In the genomic region with DNA sequence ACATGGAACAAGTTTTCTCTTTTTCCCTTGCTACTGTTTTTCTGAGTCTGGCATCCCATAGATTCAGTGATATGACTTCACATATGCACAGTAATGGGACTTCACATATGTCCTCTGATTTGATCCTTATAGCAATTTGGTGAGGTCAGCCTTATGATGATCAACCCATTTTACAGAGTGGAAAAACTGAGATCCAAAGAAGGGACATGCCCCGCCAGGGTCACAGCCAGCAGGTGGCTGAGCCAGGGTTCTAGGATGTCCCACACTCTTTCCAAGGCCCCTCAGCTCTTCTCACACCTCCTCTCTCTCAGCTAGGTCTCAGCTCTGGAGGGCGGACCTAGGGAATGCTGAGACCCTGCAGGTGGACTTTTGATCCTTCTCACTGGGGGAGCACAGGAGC, we compare ENCODE assay signal across 40 cellular contexts.
"Had no signal": no experiment of that assay in that cellular context is flagged by ENCODE, and none has a peak within 500 bp of the region (broad histone marks: within the 10 kb centered on the region; RNA-seq: fewer than 3 reads in every experiment).

No MANE protein-coding gene starts in this region.

- ATAC-seq: activated naive CD4-positive, alpha-beta T cell treated with anti-CD3 and anti-CD28 coated beads, Interleukin-2, amount 50 U/mL, for 72 hours; activated naive CD8-positive, alpha-beta T cell treated with anti-CD3 and anti-CD28 coated beads, Interleukin-2, amount 50 U/mL, for 24 hours; activated T-cell treated with anti-CD3 and anti-CD28 coated beads, Interleukin-2, amount 50 U/mL, for 4 hours; activated T-cell treated with anti-CD3 and anti-CD28 coated beads, Interleukin-2, amount 50 U/mL, for 72 hours; activated T-helper 17 cell treated with anti-CD3 and anti-CD28 coated beads, Interleukin-2, amount 50 U/mL, for 72 hours; body of pancreas had no signal

- H3K27ac Mint-ChIP-seq: activated naive CD4-positive, alpha-beta T cell treated with anti-CD3 and anti-CD28 coated beads for 36 hours; activated naive CD4-positive, alpha-beta T cell treated with anti-CD3 and anti-CD28 coated beads, Interleukin-2, amount 10 ng/mL, durations not matched to agents 7 days and 5 days; activated naive CD4-positive, alpha-beta T cell treated with anti-CD3 and anti-CD28 coated beads, Interleukin-2, amount 50 U/mL, for 24 hours; activated naive CD4-positive, alpha-beta T cell treated with anti-CD3 and anti-CD28 coated beads, Interleukin-2, amount 50 U/mL, for 72 hours; activated naive CD8-positive, alpha-beta T cell; activated naive CD8-positive, alpha-beta T cell treated with anti-CD3 and anti-CD28 coated beads for 36 hours; activated naive CD8-positive, alpha-beta T cell treated with anti-CD3 and anti-CD28 coated beads, Interleukin-2, amount 10 ng/mL, durations not matched to agents 7 days and 5 days; activated naive CD8-positive, alpha-beta T cell treated with anti-CD3 and anti-CD28 coated beads, Interleukin-2, amount 50 U/mL, for 24 hours; activated T-cell treated with anti-CD3 and anti-CD28 coated beads, Interleukin-2, amount 50 U/mL, for 24 hours; activated T-cell treated with anti-CD3 and anti-CD28 coated beads, Interleukin-2, amount 50 U/mL, for 72 hours; activated T-helper 1 cell treated with anti-CD3 and anti-CD28 coated beads, Interleukin-12 subunit alpha, Interleukin-12 subunit beta, Interleukin-2, Interleukin-4 antibody, amounts not matched to agents 30 ng/mL and 10 ng/mL and 1 ng/mL, durations not matched to agents 14 hours and 24 hours and 36 hours; activated T-helper 17 cell treated with anti-CD3 and anti-CD28 coated beads, Interleukin-2, amount 50 U/mL, for 72 hours; activated T-helper 2 cell treated with anti-CD3 and anti-CD28 coated beads, Interferon-gamma antibody, Interleukin-2, Interleukin-4, amounts not matched to agents 10 μg/mL and 5 μg/mL and 100 μg/mL, durations not matched to agents 14 hours and 24 hours and 36 hours had no signal

- H3K9me3 Mint-ChIP-seq: activated naive CD4-positive, alpha-beta T cell treated with anti-CD3 and anti-CD28 coated beads for 36 hours; activated naive CD4-positive, alpha-beta T cell treated with anti-CD3 and anti-CD28 coated beads, Interleukin-2, amount 10 ng/mL, durations not matched to agents 7 days and 5 days; activated naive CD4-positive, alpha-beta T cell treated with anti-CD3 and anti-CD28 coated beads, Interleukin-2, amount 50 U/mL, for 24 hours; activated naive CD4-positive, alpha-beta T cell treated with anti-CD3 and anti-CD28 coated beads, Interleukin-2, amount 50 U/mL, for 72 hours; activated naive CD8-positive, alpha-beta T cell treated with anti-CD3 and anti-CD28 coated beads for 36 hours; activated naive CD8-positive, alpha-beta T cell treated with anti-CD3 and anti-CD28 coated beads, Interleukin-2, amount 10 ng/mL, durations not matched to agents 7 days and 5 days; activated naive CD8-positive, alpha-beta T cell treated with anti-CD3 and anti-CD28 coated beads, Interleukin-2, amount 50 U/mL, for 24 hours; activated T-cell treated with anti-CD3 and anti-CD28 coated beads, Interleukin-2, amount 50 U/mL, for 24 hours; activated T-cell treated with anti-CD3 and anti-CD28 coated beads, Interleukin-2, amount 50 U/mL, for 4 hours; activated T-cell treated with anti-CD3 and anti-CD28 coated beads, Interleukin-2, amount 50 U/mL, for 72 hours; activated T-helper 1 cell treated with anti-CD3 and anti-CD28 coated beads, Interleukin-12 subunit alpha, Interleukin-12 subunit beta, Interleukin-2, Interleukin-4 antibody, amounts not matched to agents 30 ng/mL and 10 ng/mL and 1 ng/mL, durations not matched to agents 14 hours and 24 hours and 36 hours; activated T-helper 17 cell treated with anti-CD3 and anti-CD28 coated beads, Interleukin-2, amount 50 U/mL, for 72 hours; activated T-helper 2 cell treated with anti-CD3 and anti-CD28 coated beads, Interferon-gamma antibody, Interleukin-2, Interleukin-4, amounts not matched to agents 10 μg/mL and 5 μg/mL and 100 μg/mL, durations not matched to agents 14 hours and 24 hours and 36 hours; central memory CD8-positive, alpha-beta T cell had no signal

- H3K4me1 ChIP-seq: adrenal gland, ascending aorta, body of pancreas, breast epithelium had no signal

- DNase-seq: activated effector memory CD4-positive, alpha-beta T cell treated with anti-CD3 and anti-CD28 coated beads, Interleukin-2, amount 50 U/mL, for 16 hours; activated effector memory CD4-positive, alpha-beta T cell treated with Interleukin-2 at 50 U/mL for 16 hours; activated gamma-delta T cell; activated gamma-delta T cell treated with Interleukin-2 at 50 U/mL for 16 hours; activated naive CD4-positive, alpha-beta T cell; activated naive CD4-positive, alpha-beta T cell treated with anti-CD3 and anti-CD28 coated beads for 36 hours; activated naive CD4-positive, alpha-beta T cell treated with anti-CD3 and anti-CD28 coated beads, Interleukin-2, amount 10 ng/mL, durations not matched to agents 7 days and 5 days; activated naive CD4-positive, alpha-beta T cell treated with anti-CD3 and anti-CD28 coated beads, Interleukin-2, amount 50 U/mL, for 16 hours; activated naive CD4-positive, alpha-beta T cell treated with Interleukin-2 at 50 U/mL for 16 hours; activated naive CD8-positive, alpha-beta T cell treated with anti-CD3 and anti-CD28 coated beads for 36 hours; activated naive CD8-positive, alpha-beta T cell treated with anti-CD3 and anti-CD28 coated beads, Interleukin-2, amount 10 ng/mL, durations not matched to agents 7 days and 5 days; activated naive CD8-positive, alpha-beta T cell treated with anti-CD3 and anti-CD28 coated beads, Interleukin-2, amount 50 U/mL, for 24 hours; activated T-cell treated with anti-CD3 and anti-CD28 coated beads for 4 hours; activated T-cell treated with anti-CD3 and anti-CD28 coated beads, Interleukin-2, amount 50 U/mL, for 1 hour; activated T-cell treated with anti-CD3 and anti-CD28 coated beads, Interleukin-2, amount 50 U/mL, for 24 hours; activated T-cell treated with anti-CD3 and anti-CD28 coated beads, Interleukin-2, amount 50 U/mL, for 4 hours; activated T-cell treated with anti-CD3 and anti-CD28 coated beads, Interleukin-2, amount 50 U/mL, for 48 hours; activated T-cell treated with anti-CD3 and anti-CD28 coated beads, Interleukin-2, amount 50 U/mL, for 72 hours; adrenal gland; amniotic stem cell; amygdala; anterior cingulate cortex; body of pancreas; brain microvascular endothelial cell; caudate nucleus; central memory CD4-positive, alpha-beta T cell; cerebellar nuclear complex had no signal

- H3K4me3 Mint-ChIP-seq: activated naive CD4-positive, alpha-beta T cell treated with anti-CD3 and anti-CD28 coated beads for 36 hours; activated naive CD4-positive, alpha-beta T cell treated with anti-CD3 and anti-CD28 coated beads, Interleukin-2, amount 10 ng/mL, durations not matched to agents 7 days and 5 days; activated naive CD4-positive, alpha-beta T cell treated with anti-CD3 and anti-CD28 coated beads, Interleukin-2, amount 50 U/mL, for 24 hours; activated naive CD8-positive, alpha-beta T cell; activated naive CD8-positive, alpha-beta T cell treated with anti-CD3 and anti-CD28 coated beads for 36 hours; activated naive CD8-positive, alpha-beta T cell treated with anti-CD3 and anti-CD28 coated beads, Interleukin-2, amount 10 ng/mL, durations not matched to agents 7 days and 5 days; activated naive CD8-positive, alpha-beta T cell treated with anti-CD3 and anti-CD28 coated beads, Interleukin-2, amount 50 U/mL, for 24 hours; activated T-cell treated with anti-CD3 and anti-CD28 coated beads, Interleukin-2, amount 50 U/mL, for 24 hours; activated T-cell treated with anti-CD3 and anti-CD28 coated beads, Interleukin-2, amount 50 U/mL, for 4 hours; activated T-cell treated with anti-CD3 and anti-CD28 coated beads, Interleukin-2, amount 50 U/mL, for 72 hours; activated T-helper 1 cell treated with anti-CD3 and anti-CD28 coated beads, Interleukin-12 subunit alpha, Interleukin-12 subunit beta, Interleukin-2, Interleukin-4 antibody, amounts not matched to agents 30 ng/mL and 10 ng/mL and 1 ng/mL, durations not matched to agents 14 hours and 24 hours and 36 hours; activated T-helper 17 cell treated with anti-CD3 and anti-CD28 coated beads, Interleukin-2, amount 50 U/mL, for 72 hours; brain; central memory CD8-positive, alpha-beta T cell had no signal

- H3K4me3 ChIP-seq: adrenal gland, ascending aorta, body of pancreas, cardiac muscle cell had no signal

- H3K27me3 ChIP-seq: adrenal gland, ascending aorta, body of pancreas, brain microvascular endothelial cell, breast epithelium, cardiac muscle cell had no signal

- H3K36me3 Mint-ChIP-seq: activated naive CD4-positive, alpha-beta T cell treated with anti-CD3 and anti-CD28 coated beads, Interleukin-2, amount 10 ng/mL, durations not matched to agents 7 days and 5 days; activated naive CD4-positive, alpha-beta T cell treated with anti-CD3 and anti-CD28 coated beads, Interleukin-2, amount 50 U/mL, for 24 hours; activated naive CD4-positive, alpha-beta T cell treated with anti-CD3 and anti-CD28 coated beads, Interleukin-2, amount 50 U/mL, for 72 hours; activated naive CD8-positive, alpha-beta T cell; activated naive CD8-positive, alpha-beta T cell treated with anti-CD3 and anti-CD28 coated beads for 36 hours; activated naive CD8-positive, alpha-beta T cell treated with anti-CD3 and anti-CD28 coated beads, Interleukin-2, amount 10 ng/mL, durations not matched to agents 7 days and 5 days; brain had no signal

- H3K36me3 ChIP-seq: adrenal gland, ascending aorta, brain microvascular endothelial cell, breast epithelium, cardiac muscle cell had no signal

- H3K4me1 Mint-ChIP-seq: activated naive CD4-positive, alpha-beta T cell treated with anti-CD3 and anti-CD28 coated beads, Interleukin-2, amount 50 U/mL, for 24 hours; activated T-helper 17 cell treated with anti-CD3 and anti-CD28 coated beads, Interleukin-2, amount 50 U/mL, for 72 hours; central memory CD8-positive, alpha-beta T cell had no signal

- H3K9me3 ChIP-seq: adrenal gland, ascending aorta, body of pancreas, breast epithelium had no signal

- FAIRE-seq: astrocyte, bronchial epithelial cell had no signal

- H3K27ac ChIP-seq: adrenal gland, ascending aorta, body of pancreas, brain microvascular endothelial cell, cardiac muscle cell had no signal
